In genomic region chr1:121401375-121401955, GRCh38 we compare ENCODE assay signal across 1 cellular context.
A peak's percentile ranks its signal among the peaks of the same experiment; 100 is the strongest.
TF ChIP-seq lines count a peak whose summit lies in the region.

No MANE protein-coding gene starts in this region.

TF ChIP-seq in K562, 482 proteins besides CTCF, POLR2A, EP300 and RAD21:
- 0 out of 2 replicates have a peak, but pooled peaks have one; percentile 16 for TF ChIP-seq ZBTB33 (CRISPR knock-in tag; IDR thresholded peaks at IDR 0.05)
TF ChIP-seq in K562: peak in this region for 1; not testable (repeated sequence) for 481.
